ENCODE assay signal across 13 cellular contexts in genomic region chr5:96745844-96746531, GRCh38.
A peak's percentile ranks its signal among the peaks of the same experiment; 100 is the strongest.
DNase-seq lines count a peak whose midpoint lies in the region; ATAC-seq and TF ChIP-seq lines count a peak whose summit lies in the region.
"Had no signal": no experiment of that assay in that cellular context is flagged by ENCODE, and none has a peak within 500 bp of the region (broad histone marks: within the 10 kb centered on the region; RNA-seq: fewer than 3 reads in every experiment).

No MANE protein-coding gene starts in this region.

- no peaks in the 10 kb centered on the region for H3K79me2 ChIP-seq in osteoblast (ENCODE audit: insufficient read depth, low read length)

- peaks cover 15% of the 10 kb centered on the region for H3K4me1 Mint-ChIP-seq in activated naive CD4-positive, alpha-beta T cell treated with anti-CD3 and anti-CD28 coated beads, Interleukin-2, amount 50 U/mL, for 24 hours
- peaks cover 32% of the 10 kb centered on the region for H3K4me1 Mint-ChIP-seq in stimulated activated naive CD8-positive, alpha-beta T cell treated with anti-CD3 and anti-CD28 coated beads, Interleukin-15, amount 100 ng/mL, for 72 hours

- no peaks in the 10 kb centered on the region for H3K27me3 Mint-ChIP-seq in activated naive CD4-positive, alpha-beta T cell treated with anti-CD3 and anti-CD28 coated beads, Interleukin-2, amount 50 U/mL, for 24 hours
- no peaks in the 10 kb centered on the region for H3K27me3 Mint-ChIP-seq in stimulated activated naive CD8-positive, alpha-beta T cell treated with anti-CD3 and anti-CD28 coated beads, Interleukin-15, amount 100 ng/mL, for 72 hours

- no peak overlapping the region for H3K4me3 ChIP-seq in right cardiac atrium (ENCODE audit: low read length)
- no peak overlapping the region for H3K4me3 ChIP-seq in osteoblast (ENCODE audit: insufficient read depth, low read length)
- H3K4me3 ChIP-seq: tibial nerve had no signal

- WGBS in right cardiac atrium, result 39% methylated on average over 5 of the region's 5 CpGs

- H3K9me3 ChIP-seq in right cardiac atrium (ENCODE audit: control insufficient read depth, low read length) (no peaks in the 10 kb centered on the region), osteoblast (ENCODE audit: low read depth, low read length) (no peaks in the 10 kb centered on the region)
- H3K9me3 ChIP-seq: tibial nerve had no signal

- H3K27me3 ChIP-seq in right cardiac atrium (ENCODE audit: control insufficient read depth, insufficient read depth), result no peaks in the 10 kb centered on the region
- no peaks in the 10 kb centered on the region for H3K27me3 ChIP-seq in osteoblast (ENCODE audit: insufficient read depth, low read length)
- H3K27me3 ChIP-seq: brain microvascular endothelial cell, tibial nerve had no signal

- TF ChIP-seq CTCF in osteoblast (IDR thresholded peaks at IDR 0.05; ENCODE audit: extremely low read depth, low read depth, low read length), result no peak

- H3K4me1 ChIP-seq in right cardiac atrium (ENCODE audit: control insufficient read depth, insufficient read depth, low read length), result peaks cover 6% of the 10 kb centered on the region
- peaks cover 3% of the 10 kb centered on the region for H3K4me1 ChIP-seq in osteoblast (ENCODE audit: insufficient read depth, low read length)

- no peak for DNase-seq in activated naive CD4-positive, alpha-beta T cell treated with anti-CD3 and anti-CD28 coated beads, Interleukin-2, amount 50 U/mL, for 16 hours
- DNase-seq in SK-N-DZ (ENCODE audit: low spot score) (peak; percentile 41), right cardiac atrium (no peak), cerebellar nuclear complex (lab: John Stamatoyannopoulos, UW) (no peak), osteoblast (ENCODE audit: insufficient read length, low spot score, missing footprints) (no peak), HuH-7.5 (ENCODE audit: low spot score) (no peak)
- DNase-seq in stimulated activated naive CD8-positive, alpha-beta T cell treated with anti-CD3 and anti-CD28 coated beads, Interleukin-15, amount 100 ng/mL, for 72 hours, result no peak
- DNase-seq: brain microvascular endothelial cell; glutamatergic neuron; H7; stimulated activated CD4-positive, alpha-beta T cell treated with anti-CD3 and anti-CD28 coated beads, Interleukin-1b, Interleukin-23, amount 100 ng/mL, for 48 hours had no signal

- H3K4me3 Mint-ChIP-seq in activated naive CD4-positive, alpha-beta T cell treated with anti-CD3 and anti-CD28 coated beads, Interleukin-2, amount 50 U/mL, for 24 hours, result no peak overlapping the region
- no peak overlapping the region for H3K4me3 Mint-ChIP-seq in stimulated activated naive CD8-positive, alpha-beta T cell treated with anti-CD3 and anti-CD28 coated beads, Interleukin-15, amount 100 ng/mL, for 72 hours

- no peaks in the 10 kb centered on the region for H3K9me3 Mint-ChIP-seq in activated naive CD4-positive, alpha-beta T cell treated with anti-CD3 and anti-CD28 coated beads, Interleukin-2, amount 50 U/mL, for 24 hours
- no peaks in the 10 kb centered on the region for H3K9me3 Mint-ChIP-seq in stimulated activated naive CD8-positive, alpha-beta T cell treated with anti-CD3 and anti-CD28 coated beads, Interleukin-15, amount 100 ng/mL, for 72 hours

- H3K36me3 ChIP-seq in osteoblast (ENCODE audit: insufficient read depth, low read length), result peaks cover 97% of the 10 kb centered on the region

- intact Hi-C loops in right cardiac atrium (cut with DNase I), result loop anchor here in 2 of 4 donors (10.0 kb wide), 1 partner anchor 131 kb away; no protein-coding TSS in a partner anchor

- H2AFZ ChIP-seq in osteoblast (ENCODE audit: low read length), result no peak overlapping the region

- ATAC-seq in right cardiac atrium, result no peak
- peak; percentile 67 for ATAC-seq in stimulated activated naive CD8-positive, alpha-beta T cell treated with anti-CD3 and anti-CD28 coated beads, Interleukin-15, amount 100 ng/mL, for 72 hours

- no peaks in the 10 kb centered on the region for H4K20me1 ChIP-seq in osteoblast (ENCODE audit: insufficient read depth, low read length)

- no peak overlapping the region for H3K4me2 ChIP-seq in osteoblast (ENCODE audit: insufficient read depth, low read length)

- H3K36me3 Mint-ChIP-seq in activated naive CD4-positive, alpha-beta T cell treated with anti-CD3 and anti-CD28 coated beads, Interleukin-2, amount 50 U/mL, for 24 hours, result peaks cover 11% of the 10 kb centered on the region

- H3K27ac Mint-ChIP-seq in activated naive CD4-positive, alpha-beta T cell treated with anti-CD3 and anti-CD28 coated beads, Interleukin-2, amount 50 U/mL, for 24 hours, result peak overlapping the region; percentile 69
- H3K27ac Mint-ChIP-seq in stimulated activated naive CD8-positive, alpha-beta T cell treated with anti-CD3 and anti-CD28 coated beads, Interleukin-15, amount 100 ng/mL, for 72 hours, result peak overlapping the region; percentile 75 to 87

- peak overlapping the region; percentile 9 for H3K27ac ChIP-seq in right cardiac atrium (ENCODE audit: low read length)
- H3K27ac ChIP-seq in osteoblast (ENCODE audit: low read depth, low read length), result no peak overlapping the region
- H3K27ac ChIP-seq: brain microvascular endothelial cell had no signal
